ENCODE assay signal across 1 cellular context in the genomic region with DNA sequence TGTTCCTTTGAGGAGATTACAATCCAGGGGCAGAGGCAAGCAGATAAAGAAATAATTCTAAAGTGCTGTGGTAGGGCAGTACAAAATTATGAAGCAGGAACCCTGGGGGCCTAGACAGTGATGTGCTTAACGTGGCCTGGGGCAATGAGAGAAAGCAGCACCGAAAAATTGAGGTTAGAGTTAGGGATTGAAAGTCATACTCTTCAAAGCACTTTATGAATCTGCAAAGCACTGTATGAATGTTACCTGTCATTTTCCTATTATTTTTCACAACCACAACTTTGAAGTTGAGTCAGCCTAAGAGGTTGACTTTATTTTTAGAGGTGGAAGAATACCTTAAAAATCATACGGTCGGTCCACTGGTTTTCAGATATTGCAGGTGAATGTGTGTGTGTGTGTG.
A peak's percentile ranks its signal among the peaks of the same experiment; 100 is the strongest.
TF ChIP-seq lines count a peak whose summit lies in the region.

No MANE protein-coding gene starts in this region.

TF ChIP-seq in GM12878, 131 proteins besides CTCF, POLR2A, EP300 and RAD21 (continued from another document):
- TF ChIP-seq, protein P1, sequence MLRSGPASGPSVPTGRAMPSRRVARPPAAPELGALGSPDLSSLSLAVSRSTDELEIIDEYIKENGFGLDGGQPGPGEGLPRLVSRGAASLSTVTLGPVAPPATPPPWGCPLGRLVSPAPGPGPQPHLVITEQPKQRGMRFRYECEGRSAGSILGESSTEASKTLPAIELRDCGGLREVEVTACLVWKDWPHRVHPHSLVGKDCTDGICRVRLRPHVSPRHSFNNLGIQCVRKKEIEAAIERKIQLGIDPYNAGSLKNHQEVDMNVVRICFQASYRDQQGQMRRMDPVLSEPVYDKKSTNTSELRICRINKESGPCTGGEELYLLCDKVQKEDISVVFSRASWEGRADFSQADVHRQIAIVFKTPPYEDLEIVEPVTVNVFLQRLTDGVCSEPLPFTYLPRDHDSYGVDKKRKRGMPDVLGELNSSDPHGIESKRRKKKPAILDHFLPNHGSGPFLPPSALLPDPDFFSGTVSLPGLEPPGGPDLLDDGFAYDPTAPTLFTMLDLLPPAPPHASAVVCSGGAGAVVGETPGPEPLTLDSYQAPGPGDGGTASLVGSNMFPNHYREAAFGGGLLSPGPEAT (IDR thresholded peaks at IDR 0.05; ENCODE audit: low read depth) = 0 out of 2 replicates have a peak, but pooled peaks have one; percentile 40
- TF ChIP-seq ESRRA (IDR thresholded peaks at IDR 0.05; ENCODE audit: low read length) (no peak), TCF7 (IDR thresholded peaks at IDR 0.05; ENCODE audit: borderline replicate concordance) (peak; percentile 95), GABPA (IDR thresholded peaks at IDR 0.05; ENCODE audit: low read depth) (peak; percentile 59), NFXL1 (IDR thresholded peaks at IDR 0.05; ENCODE audit: borderline replicate concordance) (no peak), FOXM1 (IDR thresholded peaks at IDR 0.05; ENCODE audit: low read depth, low read length) (peak; percentile 79; the same call in 1 of the 2 replicates), CEBPB (IDR thresholded peaks at IDR 0.05; ENCODE audit: borderline replicate concordance in 1 of 2, low read depth in 2 of 2, low read length in 2 of 2) (peak in 1 of 2 experiments; percentile 72; a peak in 1 of 4 replicates), JUND (IDR thresholded peaks at IDR 0.05; ENCODE audit: low read depth, low read length) (0 out of 2 replicates have a peak, but pooled peaks have one; percentile 25), TBL1XR1 (IDR thresholded peaks at IDR 0.05; ENCODE audit: low read depth, low read length) (peak; percentile 40; the same call in 1 of the 2 replicates), JUNB (IDR thresholded peaks at IDR 0.05) (peak; percentile 97), IKZF2 (IDR thresholded peaks at IDR 0.05) (peak; percentile 64 to 81), NR2F1 (conservative IDR thresholded peaks at IDR 0.05) (peak; percentile 66), BCL11A (IDR thresholded peaks at IDR 0.05; ENCODE audit: low read depth, low read length) (peak; percentile 71; the same call in 1 of the 2 replicates), PAX5 (IDR thresholded peaks at IDR 0.05; ENCODE audit: borderline replicate concordance, low read depth, low read length) (peak; percentile 67; the same call in 1 of the 2 replicates), BACH1 (IDR thresholded peaks at IDR 0.05; ENCODE audit: borderline replicate concordance) (peak; percentile 55; the same call in 1 of the 2 replicates), DPF2 (IDR thresholded peaks at IDR 0.05) (0 out of 2 replicates have a peak, but pooled peaks have one; percentile 33), CBFB (IDR thresholded peaks at IDR 0.05; ENCODE audit: low read depth) (0 out of 2 replicates have a peak, but pooled peaks have one; percentile 56), HDAC6 (IDR thresholded peaks at IDR 0.05; ENCODE audit: unreplicated experiment) (no peak)
- TF ChIP-seq, protein P2, sequence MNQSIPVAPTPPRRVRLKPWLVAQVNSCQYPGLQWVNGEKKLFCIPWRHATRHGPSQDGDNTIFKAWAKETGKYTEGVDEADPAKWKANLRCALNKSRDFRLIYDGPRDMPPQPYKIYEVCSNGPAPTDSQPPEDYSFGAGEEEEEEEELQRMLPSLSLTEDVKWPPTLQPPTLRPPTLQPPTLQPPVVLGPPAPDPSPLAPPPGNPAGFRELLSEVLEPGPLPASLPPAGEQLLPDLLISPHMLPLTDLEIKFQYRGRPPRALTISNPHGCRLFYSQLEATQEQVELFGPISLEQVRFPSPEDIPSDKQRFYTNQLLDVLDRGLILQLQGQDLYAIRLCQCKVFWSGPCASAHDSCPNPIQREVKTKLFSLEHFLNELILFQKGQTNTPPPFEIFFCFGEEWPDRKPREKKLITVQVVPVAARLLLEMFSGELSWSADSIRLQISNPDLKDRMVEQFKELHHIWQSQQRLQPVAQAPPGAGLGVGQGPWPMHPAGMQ (IDR thresholded peaks at IDR 0.05; ENCODE audit: borderline replicate concordance) = no peak
- TF ChIP-seq, protein P3, sequence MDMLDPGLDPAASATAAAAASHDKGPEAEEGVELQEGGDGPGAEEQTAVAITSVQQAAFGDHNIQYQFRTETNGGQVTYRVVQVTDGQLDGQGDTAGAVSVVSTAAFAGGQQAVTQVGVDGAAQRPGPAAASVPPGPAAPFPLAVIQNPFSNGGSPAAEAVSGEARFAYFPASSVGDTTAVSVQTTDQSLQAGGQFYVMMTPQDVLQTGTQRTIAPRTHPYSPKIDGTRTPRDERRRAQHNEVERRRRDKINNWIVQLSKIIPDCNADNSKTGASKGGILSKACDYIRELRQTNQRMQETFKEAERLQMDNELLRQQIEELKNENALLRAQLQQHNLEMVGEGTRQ (IDR thresholded peaks at IDR 0.05; ENCODE audit: borderline replicate concordance, low read depth, low read length) = no peak
- TF ChIP-seq, protein P4, sequence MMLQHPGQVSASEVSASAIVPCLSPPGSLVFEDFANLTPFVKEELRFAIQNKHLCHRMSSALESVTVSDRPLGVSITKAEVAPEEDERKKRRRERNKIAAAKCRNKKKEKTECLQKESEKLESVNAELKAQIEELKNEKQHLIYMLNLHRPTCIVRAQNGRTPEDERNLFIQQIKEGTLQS (IDR thresholded peaks at IDR 0.05; ENCODE audit: borderline replicate concordance, extremely low read depth, low read depth, low read length) = no peak
TF ChIP-seq in GM12878: peak in this region for 25.
